8 cellular contexts compared by ENCODE assay signal in genomic region chr19:2503521-2504109, GRCh38. TPM values are rescaled to one million over a fixed set of nuclear protein-coding genes. Genes with fewer than 3 reads are reported as not detected.
DNase-seq lines count a peak whose midpoint lies in the region; ATAC-seq, FAIRE-seq and TF ChIP-seq lines count a peak whose summit lies in the region.

No MANE protein-coding gene starts in this region.

- no peak for TF ChIP-seq EP300 in transverse colon (IDR thresholded peaks at IDR 0.05; ENCODE audit: low read depth)

- DNase-seq in GM03348 (ENCODE audit: low spot score), result peak; percentile 86
- DNase-seq in activated B cell treated with CpG ODN at 0.5 μM for 24 hours, result no peak
- peak; percentile 72 for DNase-seq in bronchial epithelial cell (ENCODE audit: low read depth)
- DNase-seq in SK-N-DZ (ENCODE audit: low spot score), result no peak
- no peak for DNase-seq in small intestine
- DNase-seq in transverse colon, result no peak

- H3K27me3 ChIP-seq in bronchial epithelial cell (ENCODE audit: control insufficient read depth, insufficient read depth, low read length), result no peaks in the 10 kb centered on the region
- H3K27me3 ChIP-seq in skeletal muscle satellite cell (ENCODE audit: control insufficient read depth, insufficient read depth, low read length), result no peaks in the 10 kb centered on the region
- no peaks in the 10 kb centered on the region for H3K27me3 ChIP-seq in small intestine (ENCODE audit: control insufficient read depth in 2 of 2, insufficient read depth in 2 of 2, low read length in 2 of 2)
- H3K27me3 ChIP-seq in transverse colon, result no peaks in the 10 kb centered on the region

- H3K36me3 ChIP-seq in bronchial epithelial cell (ENCODE audit: control insufficient read depth, insufficient read depth, low read length) (no peaks in the 10 kb centered on the region), skeletal muscle satellite cell (ENCODE audit: insufficient read depth, low read length) (no peaks in the 10 kb centered on the region), small intestine (ENCODE audit: control insufficient read depth in 2 of 2, insufficient read depth in 2 of 2, low read length in 2 of 2) (no peaks in the 10 kb centered on the region), transverse colon (no peaks in the 10 kb centered on the region)

- H3K4me1 ChIP-seq in skeletal muscle satellite cell (ENCODE audit: control insufficient read depth, insufficient read depth, low read length) (peaks cover 34% of the 10 kb centered on the region), small intestine (ENCODE audit: control insufficient read depth in 2 of 2, insufficient read depth in 1 of 2, low read depth in 1 of 2, low read length in 1 of 2) (no peaks in the 10 kb centered on the region), transverse colon (peaks cover 0 to 21% (median 5%) of the 10 kb centered on the region in 4 donors)

- POLR2A ChIA-PET in activated B cell treated with CpG ODN at 0.5 μM for 24 hours (lab: Charles Lee), result interaction anchor here (0.6 to 1.9 kb wide), 4 partner anchors 27 to 265 kb away, joined by 3 to 10 read pairs (median 10); partner anchors contain the start of gene GADD45B

- ATAC-seq in activated B cell treated with CpG ODN at 0.5 μM for 24 hours (ENCODE audit: low read depth) (peak; percentile 61), HG03565 (IDR thresholded peaks at IDR 0.05; ENCODE audit: unreplicated experiment) (no peak)

- CTCF ChIA-PET in activated B cell treated with CpG ODN at 0.5 μM for 24 hours (lab: Charles Lee), result interaction anchor here (1.0 kb wide), 1 partner anchor 75 kb away, joined by 3 read pairs; no protein-coding TSS in a partner anchor

- no peaks in the 10 kb centered on the region for H3K9me3 Mint-ChIP-seq in activated B cell treated with CpG ODN at 0.5 μM for 24 hours

- no peaks in the 10 kb centered on the region for H3K36me3 Mint-ChIP-seq in activated B cell treated with CpG ODN at 0.5 μM for 24 hours (ENCODE audit: low read depth)

- H3K27ac ChIP-seq in small intestine (ENCODE audit: low read depth in 1 of 2, low read length in 1 of 2) (no peak overlapping the region), transverse colon (no peak overlapping the region)

- 35 to 42% (median 37%) methylated on average over 21 of the region's 21 CpGs for WGBS in small intestine, 3 donors
- 59% methylated on average over 21 of the region's 21 CpGs; no CpG with 5 or more reads in 1 of the 2 donors for WGBS in transverse colon (ENCODE audit: low coverage in 1 of 2), 2 donors

- no peak overlapping the region for H3K4me3 Mint-ChIP-seq in activated B cell treated with CpG ODN at 0.5 μM for 24 hours

- H3K4me2 ChIP-seq in skeletal muscle satellite cell (ENCODE audit: low read length), result peak overlapping the region; percentile 44

- TF ChIP-seq CTCF in activated B cell treated with CpG ODN at 0.5 μM for 24 hours (IDR thresholded peaks at IDR 0.05) (no peak), bronchial epithelial cell (IDR thresholded peaks at IDR 0.05; ENCODE audit: insufficient read depth, low read length, severe bottlenecking) (no peak), transverse colon (IDR thresholded peaks at IDR 0.05) (no peak)

- peaks cover 24% of the 10 kb centered on the region for H3K4me1 Mint-ChIP-seq in activated B cell treated with CpG ODN at 0.5 μM for 24 hours

- peak overlapping the region; percentile 73 for H3K9ac ChIP-seq in skeletal muscle satellite cell (ENCODE audit: low read depth, low read length)

- no peak for FAIRE-seq in bronchial epithelial cell (lab: Jason Lieb, UNC)
- FAIRE-seq in small intestine (lab: Jason Lieb, UNC), result no peak

- H3K9me3 ChIP-seq in skeletal muscle satellite cell (replicated peaks; ENCODE audit: low read length) (no peaks in the 10 kb centered on the region), small intestine (ENCODE audit: control insufficient read depth, low read depth) (no peaks in the 10 kb centered on the region), transverse colon (no peaks in the 10 kb centered on the region)

- in situ Hi-C loops in transverse colon (cut with MboI; ENCODE audit: low pct_ligation_motif_present in 1 of 4, low pct_unique_long_range_greater_than_20kb in 1 of 4, low sequenced_read_pairs in 3 of 4), result no loop called here

- intact Hi-C loops in activated B cell treated with CpG ODN at 0.5 μM for 24 hours (cut with micrococcal nuclease), result no loop called here
- intact Hi-C loops in transverse colon (cut with DNase I; ENCODE audit: low total_unique reads), result no loop called here

- H3K27ac Mint-ChIP-seq in activated B cell treated with CpG ODN at 0.5 μM for 24 hours, result peak overlapping the region; percentile 41

- no peak for TF ChIP-seq POLR2A in transverse colon (IDR thresholded peaks at IDR 0.05)

- H3K4me3 ChIP-seq in bronchial epithelial cell (ENCODE audit: low read depth, low read length) (no peak overlapping the region), skeletal muscle satellite cell (ENCODE audit: low read length) (peak overlapping the region; percentile 7), small intestine (ENCODE audit: low read depth in 1 of 2, low read length in 2 of 2) (no peak overlapping the region), transverse colon (no peak overlapping the region)

- peaks cover 1% of the 10 kb centered on the region for H3K27me3 Mint-ChIP-seq in activated B cell treated with CpG ODN at 0.5 μM for 24 hours

RNA-seq across cellular contexts. Expression of gene GADD45B, which starts 27.7 kb away (rescaled TPM):
- total RNA-seq in activated B cell treated with CpG ODN at 0.5 μM for 24 hours (291 and 302 TPM in 2 replicates), bronchial epithelial cell (25.8 and 26.1 TPM in 2 replicates), transverse colon (100 to 1,000 TPM in 3 of 4 donors, 10 to 100 TPM in 1; 59.0 to 280 (median 167) TPM)
- 47.4 and 61.6 TPM in 2 replicates for total RNA-seq in skeletal muscle satellite cell (2012; rRNA removed)
- polyA plus RNA-seq in SK-N-DZ (2014; cell fraction: cytosol; rRNA removed), result 0.32 TPM in 1 of 2 replicates, not detected in the other
- not detected in 2 replicates for polyA plus RNA-seq in SK-N-DZ (2014; cell fraction: nucleus; rRNA removed)
- polyA plus RNA-seq in small intestine, result 10 to 100 TPM; 12.1 to 40.4 (median 17.8) TPM

RNA-seq across cellular contexts. Expression of gene LMNB2, which starts 46.9 kb away (rescaled TPM):
- 36.4 and 39.2 TPM in 2 replicates for total RNA-seq in activated B cell treated with CpG ODN at 0.5 μM for 24 hours
- total RNA-seq in bronchial epithelial cell, result 54.0 and 74.5 TPM in 2 replicates
- 81.4 and 91.5 TPM in 2 replicates for total RNA-seq in skeletal muscle satellite cell (2012; rRNA removed)
- 86.8 and 135 TPM in 2 replicates for polyA plus RNA-seq in SK-N-DZ (2014; cell fraction: cytosol; rRNA removed)
- 69.3 and 77.1 TPM in 2 replicates for polyA plus RNA-seq in SK-N-DZ (2014; cell fraction: nucleus; rRNA removed)
- polyA plus RNA-seq in small intestine, result 10 to 100 TPM in 1 of 3 donors, 1 to 10 TPM in 2; 7.3 to 69.3 (median 9.8) TPM
- 10 to 100 TPM; 10.8 to 23.9 (median 17.8) TPM for total RNA-seq in transverse colon

Comparison
In these comparisons a context has a peak if more than half of its experiments do, and no peak if none do; other contexts are left out.
1. DNase-seq: peak in GM03348 (single experiment) and bronchial epithelial cell (single experiment); none in activated B cell treated with CpG ODN at 0.5 μM for 24 hours (single experiment), SK-N-DZ (single experiment), small intestine (single experiment) and transverse colon (single experiment).